In genomic region chr3:171495413-171495812, GRCh38 we compare ENCODE assay signal across 23 cellular contexts. TPM values are rescaled to one million over a fixed set of nuclear protein-coding genes. Genes with fewer than 3 reads are reported as not detected.
A peak's percentile ranks its signal among the peaks of the same experiment; 100 is the strongest.
DNase-seq lines count a peak whose midpoint lies in the region; ATAC-seq and TF ChIP-seq lines count a peak whose summit lies in the region.
"Had no signal": no experiment of that assay in that cellular context is flagged by ENCODE, and none has a peak within 500 bp of the region (broad histone marks: within the 10 kb centered on the region; RNA-seq: fewer than 3 reads in every experiment).

No MANE protein-coding gene starts in this region.

- no peak for DNase-seq in activated CD4-positive, alpha-beta memory T cell treated with anti-CD3 and anti-CD28 coated beads, Interleukin-2, amount 10 ng/mL, durations not matched to agents 7 days and 5 days
- DNase-seq in activated CD4-positive, alpha-beta memory T cell treated with anti-CD3 and anti-CD28 coated beads for 36 hours, result no peak
- DNase-seq in CD4-positive, alpha-beta memory T cell, result no peak
- DNase-seq in natural killer cell treated with Interleukin-12 subunit alpha and Interleukin-12 subunit beta and Interleukin-15 and Interleukin-18, amount 100 ng/mL, for 72 hours (ENCODE audit: low spot score), result no peak
- DNase-seq in nephron progenitor cell, result no peak
- DNase-seq: DMS53, GDM1, KBM-7, NCI-H1092, NCI-H1436, NCI-H187 treated with DMSO at 0.1 percent for 48 hours, NCI-H226, NCI-H510A treated with DMSO at 0.1 percent for 48 hours, NCI-H748 treated with DMSO at 0.1 percent for 48 hours, PC-9, RPMI8226, SHP77, SK-N-SH had no signal

- no peak for ATAC-seq in activated T-helper 17 cell treated with anti-CD3 and anti-CD28 coated beads, Interleukin-2, amount 50 U/mL, for 72 hours (replicated peaks)
- ATAC-seq in natural killer cell treated with Interleukin-12 subunit alpha and Interleukin-12 subunit beta and Interleukin-15 and Interleukin-18, amount 100 ng/mL, for 72 hours, result no peak
- no peak for ATAC-seq in HG02759 (IDR thresholded peaks at IDR 0.05; ENCODE audit: unreplicated experiment)
- ATAC-seq: GM23338 had no signal

- no peak overlapping the region for H3K4me3 ChIP-seq in CD4-positive, alpha-beta memory T cell (ENCODE audit: low read length in 2 of 2)
- H3K4me3 ChIP-seq: GM23338, HAP-1, PC-9 had no signal

- POLR2A ChIA-PET in activated CD4-positive, alpha-beta memory T cell treated with anti-CD3 and anti-CD28 coated beads, Interleukin-2, amount 10 ng/mL, durations not matched to agents 7 days and 5 days (lab: Charles Lee), result no interaction called here
- POLR2A ChIA-PET in activated CD4-positive, alpha-beta memory T cell treated with anti-CD3 and anti-CD28 coated beads for 36 hours (lab: Charles Lee), result no interaction called here
- POLR2A ChIA-PET in CD4-positive, alpha-beta memory T cell (lab: Charles Lee; ENCODE audit: partially characterized antibody), result interaction anchor here (0.9 to 5.8 kb wide), 2 partner anchors 35 to 246 kb away, joined by 3 to 54 read pairs; partner anchors contain the start of gene TNIK

- peak overlapping the region; percentile 76 for H3K27ac Mint-ChIP-seq in activated CD4-positive, alpha-beta memory T cell treated with anti-CD3 and anti-CD28 coated beads, Interleukin-2, amount 10 ng/mL, durations not matched to agents 7 days and 5 days
- no peak overlapping the region for H3K27ac Mint-ChIP-seq in activated CD4-positive, alpha-beta memory T cell treated with anti-CD3 and anti-CD28 coated beads for 36 hours
- H3K27ac Mint-ChIP-seq in CD4-positive, alpha-beta memory T cell, result peak overlapping the region in 4 of 7 donors; percentile 82 to 93 (median 91)
- no peak overlapping the region for H3K27ac Mint-ChIP-seq in activated T-helper 17 cell treated with anti-CD3 and anti-CD28 coated beads, Interleukin-2, amount 50 U/mL, for 72 hours
- peak overlapping the region; percentile 87 to 97 for H3K27ac Mint-ChIP-seq in natural killer cell treated with Interleukin-12 subunit alpha and Interleukin-12 subunit beta and Interleukin-15 and Interleukin-18, amount 100 ng/mL, for 72 hours
- no peak overlapping the region for H3K27ac Mint-ChIP-seq in nephron progenitor cell
- H3K27ac Mint-ChIP-seq: GM23338 had no signal

- no peak overlapping the region for H3K4me3 Mint-ChIP-seq in activated CD4-positive, alpha-beta memory T cell treated with anti-CD3 and anti-CD28 coated beads, Interleukin-2, amount 10 ng/mL, durations not matched to agents 7 days and 5 days
- H3K4me3 Mint-ChIP-seq in activated CD4-positive, alpha-beta memory T cell treated with anti-CD3 and anti-CD28 coated beads for 36 hours, result no peak overlapping the region
- H3K4me3 Mint-ChIP-seq in CD4-positive, alpha-beta memory T cell, result peak overlapping the region in 1 of 8 donors; percentile 70
- peak overlapping the region; percentile 64 for H3K4me3 Mint-ChIP-seq in activated T-helper 17 cell treated with anti-CD3 and anti-CD28 coated beads, Interleukin-2, amount 50 U/mL, for 72 hours
- H3K4me3 Mint-ChIP-seq in natural killer cell treated with Interleukin-12 subunit alpha and Interleukin-12 subunit beta and Interleukin-15 and Interleukin-18, amount 100 ng/mL, for 72 hours, result no peak overlapping the region
- no peak overlapping the region for H3K4me3 Mint-ChIP-seq in nephron progenitor cell
- H3K4me3 Mint-ChIP-seq: GM23338 had no signal

- CTCF ChIA-PET in activated CD4-positive, alpha-beta memory T cell treated with anti-CD3 and anti-CD28 coated beads, Interleukin-2, amount 10 ng/mL, durations not matched to agents 7 days and 5 days (lab: Charles Lee), result interaction anchor here (1.1 kb wide), 1 partner anchor 36 kb away, joined by 3 read pairs; no protein-coding TSS in a partner anchor
- CTCF ChIA-PET in activated CD4-positive, alpha-beta memory T cell treated with anti-CD3 and anti-CD28 coated beads for 36 hours (lab: Charles Lee), result interaction anchor here (0.7 kb wide), 1 partner anchor 122 kb away, joined by 3 read pairs; no protein-coding TSS in a partner anchor
- CTCF ChIA-PET in CD4-positive, alpha-beta memory T cell (lab: Charles Lee; ENCODE audit: partially characterized antibody), result interaction anchor here (0.7 to 1.0 kb wide), 3 partner anchors 14 to 562 kb away, joined by 3 read pairs; no protein-coding TSS in a partner anchor

- no peaks in the 10 kb centered on the region for H3K36me3 ChIP-seq in CD4-positive, alpha-beta memory T cell (ENCODE audit: insufficient read depth, low read length)
- H3K36me3 ChIP-seq: HAP-1 had no signal

- intact Hi-C loops in activated CD4-positive, alpha-beta memory T cell treated with anti-CD3 and anti-CD28 coated beads for 36 hours (cut with micrococcal nuclease), result no loop called here
- intact Hi-C loops in CD4-positive, alpha-beta memory T cell (cut with micrococcal nuclease), result no loop called here

- peaks cover 8% of the 10 kb centered on the region for H3K9me3 Mint-ChIP-seq in activated CD4-positive, alpha-beta memory T cell treated with anti-CD3 and anti-CD28 coated beads, Interleukin-2, amount 10 ng/mL, durations not matched to agents 7 days and 5 days
- no peaks in the 10 kb centered on the region for H3K9me3 Mint-ChIP-seq in activated CD4-positive, alpha-beta memory T cell treated with anti-CD3 and anti-CD28 coated beads for 36 hours
- no peaks in the 10 kb centered on the region for H3K9me3 Mint-ChIP-seq in CD4-positive, alpha-beta memory T cell
- no peaks in the 10 kb centered on the region for H3K9me3 Mint-ChIP-seq in activated T-helper 17 cell treated with anti-CD3 and anti-CD28 coated beads, Interleukin-2, amount 50 U/mL, for 72 hours
- H3K9me3 Mint-ChIP-seq in natural killer cell treated with Interleukin-12 subunit alpha and Interleukin-12 subunit beta and Interleukin-15 and Interleukin-18, amount 100 ng/mL, for 72 hours, result no peaks in the 10 kb centered on the region
- no peaks in the 10 kb centered on the region for H3K9me3 Mint-ChIP-seq in nephron progenitor cell
- H3K9me3 Mint-ChIP-seq: GM23338 had no signal

- TF ChIP-seq CTCF in nephron progenitor cell (IDR thresholded peaks at IDR 0.05), result no peak

- H3K27me3 Mint-ChIP-seq in activated CD4-positive, alpha-beta memory T cell treated with anti-CD3 and anti-CD28 coated beads, Interleukin-2, amount 10 ng/mL, durations not matched to agents 7 days and 5 days, result no peaks in the 10 kb centered on the region
- no peaks in the 10 kb centered on the region for H3K27me3 Mint-ChIP-seq in activated CD4-positive, alpha-beta memory T cell treated with anti-CD3 and anti-CD28 coated beads for 36 hours
- H3K27me3 Mint-ChIP-seq in CD4-positive, alpha-beta memory T cell, result no peaks in the 10 kb centered on the region
- no peaks in the 10 kb centered on the region for H3K27me3 Mint-ChIP-seq in activated T-helper 17 cell treated with anti-CD3 and anti-CD28 coated beads, Interleukin-2, amount 50 U/mL, for 72 hours
- H3K27me3 Mint-ChIP-seq in natural killer cell treated with Interleukin-12 subunit alpha and Interleukin-12 subunit beta and Interleukin-15 and Interleukin-18, amount 100 ng/mL, for 72 hours, result no peaks in the 10 kb centered on the region
- H3K27me3 Mint-ChIP-seq in nephron progenitor cell (ENCODE audit: low read depth, poor library complexity), result peaks cover 4% of the 10 kb centered on the region

- peaks cover 56% of the 10 kb centered on the region for H3K4me1 ChIP-seq in CD4-positive, alpha-beta memory T cell (ENCODE audit: insufficient read depth, low read length)
- H3K4me1 ChIP-seq: HAP-1 had no signal

- no peak overlapping the region for H3K27ac ChIP-seq in CD4-positive, alpha-beta memory T cell (ENCODE audit: low read depth, low read length)
- H3K27ac ChIP-seq: HL-60, PC-9 had no signal

- H3K36me3 Mint-ChIP-seq in activated CD4-positive, alpha-beta memory T cell treated with anti-CD3 and anti-CD28 coated beads, Interleukin-2, amount 10 ng/mL, durations not matched to agents 7 days and 5 days (ENCODE audit: low read depth), result peaks cover 12% of the 10 kb centered on the region
- peaks cover 5% of the 10 kb centered on the region for H3K36me3 Mint-ChIP-seq in activated CD4-positive, alpha-beta memory T cell treated with anti-CD3 and anti-CD28 coated beads for 36 hours
- H3K36me3 Mint-ChIP-seq in CD4-positive, alpha-beta memory T cell, result peaks cover 0 to 4% of the 10 kb centered on the region in 2 donors
- H3K36me3 Mint-ChIP-seq in activated T-helper 17 cell treated with anti-CD3 and anti-CD28 coated beads, Interleukin-2, amount 50 U/mL, for 72 hours (ENCODE audit: low read depth), result no peaks in the 10 kb centered on the region
- H3K36me3 Mint-ChIP-seq in natural killer cell treated with Interleukin-12 subunit alpha and Interleukin-12 subunit beta and Interleukin-15 and Interleukin-18, amount 100 ng/mL, for 72 hours, result peaks cover 6% of the 10 kb centered on the region
- no peaks in the 10 kb centered on the region for H3K36me3 Mint-ChIP-seq in nephron progenitor cell (ENCODE audit: low read depth)

- no peaks in the 10 kb centered on the region for H3K9me3 ChIP-seq in CD4-positive, alpha-beta memory T cell (ENCODE audit: control insufficient read depth in 1 of 2, low read length in 2 of 2)
- H3K9me3 ChIP-seq: HAP-1, SK-N-SH had no signal

- no peaks in the 10 kb centered on the region for H3K27me3 ChIP-seq in CD4-positive, alpha-beta memory T cell (ENCODE audit: insufficient read depth, low read length)

- H3K4me1 Mint-ChIP-seq in activated CD4-positive, alpha-beta memory T cell treated with anti-CD3 and anti-CD28 coated beads, Interleukin-2, amount 10 ng/mL, durations not matched to agents 7 days and 5 days, result peaks cover 48% of the 10 kb centered on the region
- H3K4me1 Mint-ChIP-seq in activated CD4-positive, alpha-beta memory T cell treated with anti-CD3 and anti-CD28 coated beads for 36 hours (ENCODE audit: low read depth), result peaks cover 42% of the 10 kb centered on the region
- H3K4me1 Mint-ChIP-seq in CD4-positive, alpha-beta memory T cell, result peaks cover 31 to 66% (median 45%) of the 10 kb centered on the region in 4 donors
- peaks cover 39% of the 10 kb centered on the region for H3K4me1 Mint-ChIP-seq in activated T-helper 17 cell treated with anti-CD3 and anti-CD28 coated beads, Interleukin-2, amount 50 U/mL, for 72 hours
- H3K4me1 Mint-ChIP-seq in natural killer cell treated with Interleukin-12 subunit alpha and Interleukin-12 subunit beta and Interleukin-15 and Interleukin-18, amount 100 ng/mL, for 72 hours (ENCODE audit: low read depth in 2 of 2), result peaks cover 35 to 42% of the 10 kb centered on the region in 2 donors
- peaks cover 13% of the 10 kb centered on the region for H3K4me1 Mint-ChIP-seq in nephron progenitor cell

RNA-seq across cellular contexts. Expression of gene TNIK, which starts 35.2 kb away (rescaled TPM):
- 10 to 100 TPM; 57.6 to 61.7 TPM for total RNA-seq in activated CD4-positive, alpha-beta memory T cell treated with anti-CD3 and anti-CD28 coated beads, Interleukin-2, amount 10 ng/mL, durations not matched to agents 7 days and 5 days
- total RNA-seq in activated CD4-positive, alpha-beta memory T cell treated with anti-CD3 and anti-CD28 coated beads for 36 hours, result 10 to 100 TPM; 22.4 to 27.1 TPM
- total RNA-seq in CD4-positive, alpha-beta memory T cell, result 10 to 100 TPM; 86.3 to 93.5 TPM
- polyA plus RNA-seq in CD4-positive, alpha-beta memory T cell, result 10 to 100 TPM; 14.6 to 29.8 TPM
- 10 to 100 TPM; 28.6 to 43.8 TPM for total RNA-seq in activated T-helper 17 cell treated with anti-CD3 and anti-CD28 coated beads, Interleukin-2, amount 50 U/mL, for 72 hours
- 10 to 100 TPM; 44.3 to 48.5 TPM for total RNA-seq in natural killer cell treated with Interleukin-12 subunit alpha and Interleukin-12 subunit beta and Interleukin-15 and Interleukin-18, amount 100 ng/mL, for 72 hours

Comparison
In these comparisons a context has a peak if more than half of its experiments do, and no peak if none do; other contexts are left out.
1. H3K27ac Mint-ChIP-seq: peak in activated CD4-positive, alpha-beta memory T cell treated with anti-CD3 and anti-CD28 coated beads, Interleukin-2, amount 10 ng/mL, durations not matched to agents 7 days and 5 days (single experiment), CD4-positive, alpha-beta memory T cell (4 of 7) and natural killer cell treated with Interleukin-12 subunit alpha and Interleukin-12 subunit beta and Interleukin-15 and Interleukin-18, amount 100 ng/mL, for 72 hours (2 of 2); none in activated CD4-positive, alpha-beta memory T cell treated with anti-CD3 and anti-CD28 coated beads for 36 hours (single experiment), activated T-helper 17 cell treated with anti-CD3 and anti-CD28 coated beads, Interleukin-2, amount 50 U/mL, for 72 hours (single experiment) and nephron progenitor cell (single experiment).